2 cellular contexts compared by ENCODE assay signal in genomic region chr20:21701171-21701876, GRCh38.
A peak's percentile ranks its signal among the peaks of the same experiment; 100 is the strongest.
TF ChIP-seq lines count a peak whose summit lies in the region.

No MANE protein-coding gene starts in this region.

TF ChIP-seq in GM23338, 12 proteins besides CTCF, POLR2A, EP300 and RAD21:
- TF ChIP-seq POLR2AphosphoS5 (IDR thresholded peaks at IDR 0.05; ENCODE audit: low read depth), result 0 out of 2 replicates have a peak, but pooled peaks have one; percentile 19
- TF ChIP-seq ETS1 (IDR thresholded peaks at IDR 0.05), result no peak
- TF ChIP-seq EZH2phosphoT487 (IDR thresholded peaks at IDR 0.05; ENCODE audit: unreplicated experiment), result no peak
- no peak for TF ChIP-seq STAT1 (IDR thresholded peaks at IDR 0.05; ENCODE audit: unreplicated experiment)
- peak; percentile 86 for TF ChIP-seq EZH2 (IDR thresholded peaks at IDR 0.05; ENCODE audit: low read depth, unreplicated experiment)
- no peak for TF ChIP-seq JUNB (IDR thresholded peaks at IDR 0.05; ENCODE audit: unreplicated experiment)
- TF ChIP-seq CREB1 (CRISPR knock-in tag; IDR thresholded peaks at IDR 0.05; ENCODE audit: low read depth), result no peak
- TF ChIP-seq REST (IDR thresholded peaks at IDR 0.05; ENCODE audit: unreplicated experiment), result no peak

TF ChIP-seq in H1, 55 proteins besides CTCF, POLR2A, EP300 and RAD21:
- TF ChIP-seq YY1 (IDR thresholded peaks at IDR 0.05; ENCODE audit: low read depth, low read length), result peak; percentile 43
- TF ChIP-seq SIX5 (IDR thresholded peaks at IDR 0.05; ENCODE audit: low read depth, low read length), result no peak
- no peak for TF ChIP-seq SP4 (IDR thresholded peaks at IDR 0.05; ENCODE audit: low read length)
- TF ChIP-seq BRCA1 (IDR thresholded peaks at IDR 0.05; ENCODE audit: low read depth, low read length), result no peak
- TF ChIP-seq RNF2 (IDR thresholded peaks at IDR 0.05; ENCODE audit: borderline replicate concordance, low read depth, low read length, missing control alignments, poor library complexity, severe bottlenecking), result peak; percentile 95
- TF ChIP-seq RFX5 (IDR thresholded peaks at IDR 0.05; ENCODE audit: borderline replicate concordance, low read depth, low read length), result no peak
- peak; percentile 68 for TF ChIP-seq SUZ12 (IDR thresholded peaks at IDR 0.05; ENCODE audit: low read length)
- TF ChIP-seq ZNF274 (IDR thresholded peaks at IDR 0.05; ENCODE audit: borderline replicate concordance, extremely low read depth, low read length), result no peak
- no peak for TF ChIP-seq SAP30 (IDR thresholded peaks at IDR 0.05; ENCODE audit: insufficient read depth, insufficient replicate concordance, low read length)
- TF ChIP-seq MAX (IDR thresholded peaks at IDR 0.05), result 0 out of 2 replicates have a peak, but pooled peaks have one; percentile 21
- TF ChIP-seq CHD7 (IDR thresholded peaks at IDR 0.05; ENCODE audit: insufficient replicate concordance, low read length), result peak; percentile 30
- TF ChIP-seq CHD1 (IDR thresholded peaks at IDR 0.05; ENCODE audit: low read depth, low read length), result no peak
- peak; percentile 47 for TF ChIP-seq ASH2L (IDR thresholded peaks at IDR 0.05; ENCODE audit: low read length)
- TF ChIP-seq GABPA (IDR thresholded peaks at IDR 0.05; ENCODE audit: borderline replicate concordance, insufficient read depth, low read length), result no peak
- TF ChIP-seq EGR1 (IDR thresholded peaks at IDR 0.05; ENCODE audit: borderline replicate concordance, low read depth, low read length), result peak; percentile 53; the same call in 1 of the 2 replicates
- TF ChIP-seq BACH1 (IDR thresholded peaks at IDR 0.05; ENCODE audit: low read length), result no peak
- no peak for TF ChIP-seq MAFK (IDR thresholded peaks at IDR 0.05; ENCODE audit: low read depth, low read length)
- 0 out of 2 replicates have a peak, but pooled peaks have one; percentile 71 for TF ChIP-seq TCF12 (IDR thresholded peaks at IDR 0.05; ENCODE audit: low read depth, low read length)
- peak; percentile 99 for TF ChIP-seq CTBP2 (IDR thresholded peaks at IDR 0.05; ENCODE audit: borderline replicate concordance, insufficient read depth, insufficient read length, low read length)
- TF ChIP-seq SP1 (IDR thresholded peaks at IDR 0.05; ENCODE audit: low read depth, low read length), result peak; percentile 73; the same call in 1 of the 2 replicates
- TF ChIP-seq CEBPB (IDR thresholded peaks at IDR 0.05; ENCODE audit: low read depth, low read length), result peak; percentile 40; the same call in 1 of the 2 replicates
- no peak for TF ChIP-seq KDM5A (IDR thresholded peaks at IDR 0.05; ENCODE audit: low read length)
- TF ChIP-seq EZH2 (IDR thresholded peaks at IDR 0.05; ENCODE audit: low read depth, low read length, severe bottlenecking), result peak; percentile 11
TF ChIP-seq in H1: peak in this region for 12.
